1 cellular context compared by ENCODE assay signal in the genomic region with DNA sequence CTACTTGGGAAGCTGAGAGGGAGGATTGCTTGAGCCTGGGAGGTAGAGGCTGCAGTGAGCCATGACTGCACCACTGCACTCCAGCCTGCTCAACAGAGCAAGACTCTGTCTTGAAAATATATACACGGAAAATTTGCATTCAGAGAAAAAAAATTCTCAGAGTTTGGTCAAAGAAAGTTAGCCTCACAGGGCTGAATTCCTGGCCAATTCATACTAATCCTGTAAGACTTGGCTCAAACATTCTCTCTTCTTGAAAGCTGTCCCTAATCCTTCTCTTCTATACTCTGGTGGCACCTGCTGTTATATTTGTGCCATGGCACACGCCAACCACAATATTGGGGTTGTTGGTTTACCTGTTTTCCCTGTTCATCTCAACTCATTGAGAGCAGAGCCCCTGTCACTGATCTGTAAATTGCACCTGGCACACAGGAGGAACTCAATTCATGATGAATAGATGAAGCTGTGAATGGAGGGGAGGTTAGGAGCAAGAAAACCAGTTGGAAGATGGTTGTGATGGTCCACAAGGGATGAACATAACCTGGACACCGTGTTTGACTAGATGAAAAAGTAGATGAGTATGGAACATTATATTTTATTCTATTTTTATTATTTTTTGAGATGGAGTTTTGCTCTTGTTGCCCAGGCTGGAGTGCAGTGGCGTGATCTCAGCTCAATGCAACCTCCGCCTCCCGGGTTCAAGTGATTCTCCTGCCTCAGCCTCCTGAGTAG.
A peak's percentile ranks its signal among the peaks of the same experiment; 100 is the strongest.
TF ChIP-seq lines count a peak whose summit lies in the region.

No MANE protein-coding gene starts in this region.

TF ChIP-seq in HepG2, 621 proteins besides CTCF, POLR2A, EP300 and RAD21 (continued from another document and continues in another):
- TF ChIP-seq, protein P1, sequence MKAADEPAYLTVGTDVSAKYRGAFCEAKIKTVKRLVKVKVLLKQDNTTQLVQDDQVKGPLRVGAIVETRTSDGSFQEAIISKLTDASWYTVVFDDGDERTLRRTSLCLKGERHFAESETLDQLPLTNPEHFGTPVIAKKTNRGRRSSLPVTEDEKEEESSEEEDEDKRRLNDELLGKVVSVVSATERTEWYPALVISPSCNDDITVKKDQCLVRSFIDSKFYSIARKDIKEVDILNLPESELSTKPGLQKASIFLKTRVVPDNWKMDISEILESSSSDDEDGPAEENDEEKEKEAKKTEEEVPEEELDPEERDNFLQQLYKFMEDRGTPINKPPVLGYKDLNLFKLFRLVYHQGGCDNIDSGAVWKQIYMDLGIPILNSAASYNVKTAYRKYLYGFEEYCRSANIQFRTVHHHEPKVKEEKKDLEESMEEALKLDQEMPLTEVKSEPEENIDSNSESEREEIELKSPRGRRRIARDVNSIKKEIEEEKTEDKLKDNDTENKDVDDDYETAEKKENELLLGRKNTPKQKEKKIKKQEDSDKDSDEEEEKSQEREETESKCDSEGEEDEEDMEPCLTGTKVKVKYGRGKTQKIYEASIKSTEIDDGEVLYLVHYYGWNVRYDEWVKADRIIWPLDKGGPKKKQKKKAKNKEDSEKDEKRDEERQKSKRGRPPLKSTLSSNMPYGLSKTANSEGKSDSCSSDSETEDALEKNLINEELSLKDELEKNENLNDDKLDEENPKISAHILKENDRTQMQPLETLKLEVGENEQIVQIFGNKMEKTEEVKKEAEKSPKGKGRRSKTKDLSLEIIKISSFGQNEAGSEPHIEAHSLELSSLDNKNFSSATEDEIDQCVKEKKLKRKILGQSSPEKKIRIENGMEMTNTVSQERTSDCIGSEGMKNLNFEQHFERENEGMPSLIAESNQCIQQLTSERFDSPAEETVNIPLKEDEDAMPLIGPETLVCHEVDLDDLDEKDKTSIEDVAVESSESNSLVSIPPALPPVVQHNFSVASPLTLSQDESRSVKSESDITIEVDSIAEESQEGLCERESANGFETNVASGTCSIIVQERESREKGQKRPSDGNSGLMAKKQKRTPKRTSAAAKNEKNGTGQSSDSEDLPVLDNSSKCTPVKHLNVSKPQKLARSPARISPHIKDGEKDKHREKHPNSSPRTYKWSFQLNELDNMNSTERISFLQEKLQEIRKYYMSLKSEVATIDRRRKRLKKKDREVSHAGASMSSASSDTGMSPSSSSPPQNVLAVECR (CRISPR knock-in tag; IDR thresholded peaks at IDR 0.05; ENCODE audit: borderline replicate concordance) = 0 out of 2 replicates have a peak, but pooled peaks have one; percentile 12
- TF ChIP-seq GABPB1 (CRISPR knock-in tag; IDR thresholded peaks at IDR 0.05) (no peak), CC2D1A (CRISPR knock-in tag; IDR thresholded peaks at IDR 0.05) (no peak), MBNL3 (CRISPR knock-in tag; conservative IDR thresholded peaks at IDR 0.05) (no peak), NR1H2 (CRISPR knock-in tag; IDR thresholded peaks at IDR 0.05; ENCODE audit: borderline replicate concordance, low read depth) (no peak), ZNF264 (CRISPR knock-in tag; IDR thresholded peaks at IDR 0.05) (no peak), ZNF720 (CRISPR knock-in tag; IDR thresholded peaks at IDR 0.05) (no peak), SP1 (IDR thresholded peaks at IDR 0.05) (no peak), SP1 (CRISPR knock-in tag; IDR thresholded peaks at IDR 0.05) (no peak), ZNF446 (CRISPR knock-in tag; IDR thresholded peaks at IDR 0.05) (no peak), ZNF282 (IDR thresholded peaks at IDR 0.05; ENCODE audit: partially characterized antibody) (no peak), PHF21A (CRISPR knock-in tag; IDR thresholded peaks at IDR 0.05) (no peak; the same call in 1 of the 2 replicates), SMAD9 (CRISPR knock-in tag; IDR thresholded peaks at IDR 0.05) (no peak), TAF15 (IDR thresholded peaks at IDR 0.05; ENCODE audit: low read depth, low read length, poor library complexity, severe bottlenecking) (no peak), ZNF841 (CRISPR knock-in tag; IDR thresholded peaks at IDR 0.05; ENCODE audit: borderline replicate concordance) (no peak), STAT5B (CRISPR knock-in tag; IDR thresholded peaks at IDR 0.05) (no peak), HMGA1 (CRISPR knock-in tag; conservative IDR thresholded peaks at IDR 0.05) (no peak), HNRNPH1 (optimal IDR thresholded peaks at IDR 0.05; ENCODE audit: low read depth, low read length) (no peak), HMG20B (CRISPR knock-in tag; conservative IDR thresholded peaks at IDR 0.05) (no peak), ZNF547 (CRISPR knock-in tag; IDR thresholded peaks at IDR 0.05) (no peak), SNRNP70 (IDR thresholded peaks at IDR 0.05; ENCODE audit: low read depth, low read length) (no peak), DMAP1 (CRISPR knock-in tag; IDR thresholded peaks at IDR 0.05) (no peak)
- TF ChIP-seq, protein P2, sequence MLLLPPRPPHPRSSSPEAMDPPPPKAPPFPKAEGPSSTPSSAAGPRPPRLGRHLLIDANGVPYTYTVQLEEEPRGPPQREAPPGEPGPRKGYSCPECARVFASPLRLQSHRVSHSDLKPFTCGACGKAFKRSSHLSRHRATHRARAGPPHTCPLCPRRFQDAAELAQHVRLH (CRISPR knock-in tag; IDR thresholded peaks at IDR 0.05; ENCODE audit: borderline replicate concordance, low read depth) = no peak
- TF ChIP-seq, protein P3, sequence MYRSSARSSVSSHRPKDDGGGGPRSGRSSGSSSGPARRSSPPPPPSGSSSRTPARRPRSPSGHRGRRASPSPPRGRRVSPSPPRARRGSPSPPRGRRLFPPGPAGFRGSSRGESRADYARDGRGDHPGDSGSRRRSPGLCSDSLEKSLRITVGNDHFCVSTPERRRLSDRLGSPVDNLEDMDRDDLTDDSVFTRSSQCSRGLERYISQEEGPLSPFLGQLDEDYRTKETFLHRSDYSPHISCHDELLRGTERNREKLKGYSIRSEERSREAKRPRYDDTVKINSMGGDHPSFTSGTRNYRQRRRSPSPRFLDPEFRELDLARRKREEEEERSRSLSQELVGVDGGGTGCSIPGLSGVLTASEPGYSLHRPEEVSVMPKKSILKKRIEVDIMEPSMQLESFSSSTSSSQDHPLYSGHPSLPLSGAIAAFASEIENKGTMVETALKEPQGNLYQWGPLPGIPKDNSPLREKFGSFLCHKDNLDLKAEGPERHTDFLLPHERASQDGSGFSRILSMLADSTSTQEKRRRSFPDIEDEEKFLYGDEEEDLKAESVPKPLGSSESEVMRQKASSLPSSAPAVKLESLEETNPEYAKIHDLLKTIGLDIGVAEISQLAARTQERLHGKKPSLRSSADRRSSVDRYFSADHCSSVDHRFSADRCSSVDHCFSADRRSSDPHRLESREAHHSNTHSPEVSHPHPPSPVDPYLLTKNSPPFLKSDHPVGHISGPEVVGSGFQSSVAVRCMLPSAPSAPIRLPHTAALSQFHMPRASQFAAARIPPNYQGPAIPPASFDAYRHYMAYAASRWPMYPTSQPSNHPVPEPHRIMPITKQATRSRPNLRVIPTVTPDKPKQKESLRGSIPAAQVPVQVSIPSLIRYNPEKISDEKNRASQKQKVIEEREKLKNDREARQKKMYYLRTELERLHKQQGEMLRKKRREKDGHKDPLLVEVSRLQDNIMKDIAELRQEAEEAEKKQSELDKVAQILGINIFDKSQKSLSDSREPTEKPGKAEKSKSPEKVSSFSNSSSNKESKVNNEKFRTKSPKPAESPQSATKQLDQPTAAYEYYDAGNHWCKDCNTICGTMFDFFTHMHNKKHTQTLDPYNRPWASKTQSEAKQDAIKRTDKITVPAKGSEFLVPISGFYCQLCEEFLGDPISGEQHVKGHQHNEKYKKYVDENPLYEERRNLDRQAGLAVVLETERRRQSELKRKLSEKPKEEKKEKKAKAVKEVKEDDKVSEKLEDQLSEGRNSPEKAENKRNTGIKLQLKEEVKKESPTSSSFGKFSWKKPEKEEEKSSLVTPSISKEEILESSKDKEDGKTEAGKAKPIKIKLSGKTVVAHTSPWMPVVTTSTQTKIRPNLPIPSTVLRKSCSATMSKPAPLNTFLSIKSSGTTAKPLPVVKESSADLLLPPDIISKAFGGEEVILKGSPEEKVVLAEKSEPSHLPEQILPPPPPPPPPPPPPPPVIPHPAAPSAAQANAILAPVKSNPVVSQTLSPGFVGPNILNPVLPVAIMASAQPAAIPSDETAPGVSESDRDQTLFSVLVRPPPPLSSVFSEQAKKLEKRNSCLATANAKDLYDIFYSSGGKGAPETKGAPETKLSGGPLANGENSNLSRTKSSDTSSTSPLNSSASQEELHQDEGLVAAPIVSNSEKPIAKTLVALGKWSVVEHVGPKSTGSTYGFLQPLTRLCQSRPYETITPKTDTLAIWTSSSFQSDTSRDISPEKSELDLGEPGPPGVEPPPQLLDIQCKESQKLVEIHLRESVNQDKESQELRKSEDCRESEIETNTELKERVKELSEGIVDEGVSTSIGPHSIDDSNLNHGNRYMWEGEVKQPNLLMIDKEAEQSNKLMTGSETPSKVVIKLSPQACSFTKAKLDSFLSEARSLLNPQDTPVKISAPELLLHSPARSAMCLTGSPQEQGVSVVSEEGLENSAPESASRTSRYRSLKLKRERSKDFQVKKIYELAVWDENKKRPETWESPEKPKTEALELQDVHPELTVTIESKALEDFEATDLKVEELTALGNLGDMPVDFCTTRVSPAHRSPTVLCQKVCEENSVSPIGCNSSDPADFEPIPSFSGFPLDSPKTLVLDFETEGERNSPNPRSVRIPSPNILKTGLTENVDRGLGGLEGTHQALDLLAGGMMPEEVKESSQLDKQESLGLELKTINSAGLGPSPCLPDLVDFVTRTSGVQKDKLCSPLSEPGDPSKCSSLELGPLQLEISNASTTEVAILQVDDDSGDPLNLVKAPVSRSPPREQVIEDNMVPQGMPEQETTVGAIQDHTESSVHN (CRISPR knock-in tag; IDR thresholded peaks at IDR 0.05) = no peak
- TF ChIP-seq, protein P4, sequence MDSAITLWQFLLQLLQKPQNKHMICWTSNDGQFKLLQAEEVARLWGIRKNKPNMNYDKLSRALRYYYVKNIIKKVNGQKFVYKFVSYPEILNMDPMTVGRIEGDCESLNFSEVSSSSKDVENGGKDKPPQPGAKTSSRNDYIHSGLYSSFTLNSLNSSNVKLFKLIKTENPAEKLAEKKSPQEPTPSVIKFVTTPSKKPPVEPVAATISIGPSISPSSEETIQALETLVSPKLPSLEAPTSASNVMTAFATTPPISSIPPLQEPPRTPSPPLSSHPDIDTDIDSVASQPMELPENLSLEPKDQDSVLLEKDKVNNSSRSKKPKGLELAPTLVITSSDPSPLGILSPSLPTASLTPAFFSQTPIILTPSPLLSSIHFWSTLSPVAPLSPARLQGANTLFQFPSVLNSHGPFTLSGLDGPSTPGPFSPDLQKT (CRISPR knock-in tag; IDR thresholded peaks at IDR 0.05; ENCODE audit: borderline replicate concordance) = no peak
- TF ChIP-seq, protein P5, sequence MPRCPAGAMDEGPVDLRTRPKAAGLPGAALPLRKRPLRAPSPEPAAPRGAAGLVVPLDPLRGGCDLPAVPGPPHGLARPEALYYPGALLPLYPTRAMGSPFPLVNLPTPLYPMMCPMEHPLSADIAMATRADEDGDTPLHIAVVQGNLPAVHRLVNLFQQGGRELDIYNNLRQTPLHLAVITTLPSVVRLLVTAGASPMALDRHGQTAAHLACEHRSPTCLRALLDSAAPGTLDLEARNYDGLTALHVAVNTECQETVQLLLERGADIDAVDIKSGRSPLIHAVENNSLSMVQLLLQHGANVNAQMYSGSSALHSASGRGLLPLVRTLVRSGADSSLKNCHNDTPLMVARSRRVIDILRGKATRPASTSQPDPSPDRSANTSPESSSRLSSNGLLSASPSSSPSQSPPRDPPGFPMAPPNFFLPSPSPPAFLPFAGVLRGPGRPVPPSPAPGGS (CRISPR knock-in tag; IDR thresholded peaks at IDR 0.05) = no peak
- TF ChIP-seq, protein P6, sequence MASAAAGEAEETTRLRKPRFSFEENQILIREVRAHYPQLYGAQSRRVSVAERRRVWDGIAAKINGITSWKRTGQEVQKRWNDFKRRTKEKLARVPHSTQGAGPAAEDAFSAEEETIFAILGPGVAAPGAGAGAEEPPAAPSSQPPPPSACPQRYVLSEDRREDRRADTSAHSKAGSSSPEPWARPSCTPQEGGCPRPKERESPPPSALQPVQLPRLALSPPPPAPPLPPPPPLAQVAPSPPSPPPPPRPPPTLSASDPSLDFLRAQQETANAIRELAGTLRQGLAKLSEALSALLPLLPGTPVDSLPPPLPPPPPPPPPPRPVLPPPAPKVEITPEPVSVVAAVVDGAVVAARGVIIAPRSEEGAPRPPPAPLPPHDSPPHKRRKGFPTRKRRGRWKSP (CRISPR knock-in tag; IDR thresholded peaks at IDR 0.05) = no peak
- TF ChIP-seq, protein P7, sequence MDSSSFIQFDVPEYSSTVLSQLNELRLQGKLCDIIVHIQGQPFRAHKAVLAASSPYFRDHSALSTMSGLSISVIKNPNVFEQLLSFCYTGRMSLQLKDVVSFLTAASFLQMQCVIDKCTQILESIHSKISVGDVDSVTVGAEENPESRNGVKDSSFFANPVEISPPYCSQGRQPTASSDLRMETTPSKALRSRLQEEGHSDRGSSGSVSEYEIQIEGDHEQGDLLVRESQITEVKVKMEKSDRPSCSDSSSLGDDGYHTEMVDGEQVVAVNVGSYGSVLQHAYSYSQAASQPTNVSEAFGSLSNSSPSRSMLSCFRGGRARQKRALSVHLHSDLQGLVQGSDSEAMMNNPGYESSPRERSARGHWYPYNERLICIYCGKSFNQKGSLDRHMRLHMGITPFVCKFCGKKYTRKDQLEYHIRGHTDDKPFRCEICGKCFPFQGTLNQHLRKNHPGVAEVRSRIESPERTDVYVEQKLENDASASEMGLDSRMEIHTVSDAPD (CRISPR knock-in tag; IDR thresholded peaks at IDR 0.05) = peak; percentile 17; the same call in 1 of the 2 replicates
- TF ChIP-seq, protein P8, sequence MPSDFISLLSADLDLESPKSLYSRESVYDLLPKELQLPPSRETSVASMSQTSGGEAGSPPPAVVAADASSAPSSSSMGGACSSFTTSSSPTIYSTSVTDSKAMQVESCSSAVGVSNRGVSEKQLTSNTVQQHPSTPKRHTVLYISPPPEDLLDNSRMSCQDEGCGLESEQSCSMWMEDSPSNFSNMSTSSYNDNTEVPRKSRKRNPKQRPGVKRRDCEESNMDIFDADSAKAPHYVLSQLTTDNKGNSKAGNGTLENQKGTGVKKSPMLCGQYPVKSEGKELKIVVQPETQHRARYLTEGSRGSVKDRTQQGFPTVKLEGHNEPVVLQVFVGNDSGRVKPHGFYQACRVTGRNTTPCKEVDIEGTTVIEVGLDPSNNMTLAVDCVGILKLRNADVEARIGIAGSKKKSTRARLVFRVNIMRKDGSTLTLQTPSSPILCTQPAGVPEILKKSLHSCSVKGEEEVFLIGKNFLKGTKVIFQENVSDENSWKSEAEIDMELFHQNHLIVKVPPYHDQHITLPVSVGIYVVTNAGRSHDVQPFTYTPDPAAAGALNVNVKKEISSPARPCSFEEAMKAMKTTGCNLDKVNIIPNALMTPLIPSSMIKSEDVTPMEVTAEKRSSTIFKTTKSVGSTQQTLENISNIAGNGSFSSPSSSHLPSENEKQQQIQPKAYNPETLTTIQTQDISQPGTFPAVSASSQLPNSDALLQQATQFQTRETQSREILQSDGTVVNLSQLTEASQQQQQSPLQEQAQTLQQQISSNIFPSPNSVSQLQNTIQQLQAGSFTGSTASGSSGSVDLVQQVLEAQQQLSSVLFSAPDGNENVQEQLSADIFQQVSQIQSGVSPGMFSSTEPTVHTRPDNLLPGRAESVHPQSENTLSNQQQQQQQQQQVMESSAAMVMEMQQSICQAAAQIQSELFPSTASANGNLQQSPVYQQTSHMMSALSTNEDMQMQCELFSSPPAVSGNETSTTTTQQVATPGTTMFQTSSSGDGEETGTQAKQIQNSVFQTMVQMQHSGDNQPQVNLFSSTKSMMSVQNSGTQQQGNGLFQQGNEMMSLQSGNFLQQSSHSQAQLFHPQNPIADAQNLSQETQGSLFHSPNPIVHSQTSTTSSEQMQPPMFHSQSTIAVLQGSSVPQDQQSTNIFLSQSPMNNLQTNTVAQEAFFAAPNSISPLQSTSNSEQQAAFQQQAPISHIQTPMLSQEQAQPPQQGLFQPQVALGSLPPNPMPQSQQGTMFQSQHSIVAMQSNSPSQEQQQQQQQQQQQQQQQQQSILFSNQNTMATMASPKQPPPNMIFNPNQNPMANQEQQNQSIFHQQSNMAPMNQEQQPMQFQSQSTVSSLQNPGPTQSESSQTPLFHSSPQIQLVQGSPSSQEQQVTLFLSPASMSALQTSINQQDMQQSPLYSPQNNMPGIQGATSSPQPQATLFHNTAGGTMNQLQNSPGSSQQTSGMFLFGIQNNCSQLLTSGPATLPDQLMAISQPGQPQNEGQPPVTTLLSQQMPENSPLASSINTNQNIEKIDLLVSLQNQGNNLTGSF (CRISPR knock-in tag; IDR thresholded peaks at IDR 0.05) = no peak
